ENCODE assay signal across 1 cellular context in the genomic region with DNA sequence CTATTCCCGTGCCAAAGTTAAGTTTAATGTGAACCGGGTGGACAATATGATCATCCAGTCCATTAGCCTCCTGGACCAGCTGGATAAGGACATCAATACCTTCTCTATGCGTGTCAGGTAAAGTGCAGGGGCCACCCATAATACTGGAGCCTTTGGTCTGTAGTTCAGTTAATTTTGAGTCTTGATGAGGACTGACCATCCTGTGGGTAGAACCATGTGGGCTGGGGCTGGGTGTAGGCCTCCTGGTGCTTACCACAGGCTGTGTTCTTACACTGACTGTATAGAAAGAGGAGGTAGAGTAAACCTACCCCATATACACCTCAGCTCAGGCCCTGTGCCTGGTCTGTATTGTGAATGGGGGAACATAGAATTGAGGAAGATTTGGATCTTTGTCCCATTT.
A peak's percentile ranks its signal among the peaks of the same experiment; 100 is the strongest.
TF ChIP-seq lines count a peak whose summit lies in the region.

No MANE protein-coding gene starts in this region.

TF ChIP-seq in HepG2, 621 proteins besides CTCF, POLR2A, EP300 and RAD21 (continued from another document):
- TF ChIP-seq, protein P1, sequence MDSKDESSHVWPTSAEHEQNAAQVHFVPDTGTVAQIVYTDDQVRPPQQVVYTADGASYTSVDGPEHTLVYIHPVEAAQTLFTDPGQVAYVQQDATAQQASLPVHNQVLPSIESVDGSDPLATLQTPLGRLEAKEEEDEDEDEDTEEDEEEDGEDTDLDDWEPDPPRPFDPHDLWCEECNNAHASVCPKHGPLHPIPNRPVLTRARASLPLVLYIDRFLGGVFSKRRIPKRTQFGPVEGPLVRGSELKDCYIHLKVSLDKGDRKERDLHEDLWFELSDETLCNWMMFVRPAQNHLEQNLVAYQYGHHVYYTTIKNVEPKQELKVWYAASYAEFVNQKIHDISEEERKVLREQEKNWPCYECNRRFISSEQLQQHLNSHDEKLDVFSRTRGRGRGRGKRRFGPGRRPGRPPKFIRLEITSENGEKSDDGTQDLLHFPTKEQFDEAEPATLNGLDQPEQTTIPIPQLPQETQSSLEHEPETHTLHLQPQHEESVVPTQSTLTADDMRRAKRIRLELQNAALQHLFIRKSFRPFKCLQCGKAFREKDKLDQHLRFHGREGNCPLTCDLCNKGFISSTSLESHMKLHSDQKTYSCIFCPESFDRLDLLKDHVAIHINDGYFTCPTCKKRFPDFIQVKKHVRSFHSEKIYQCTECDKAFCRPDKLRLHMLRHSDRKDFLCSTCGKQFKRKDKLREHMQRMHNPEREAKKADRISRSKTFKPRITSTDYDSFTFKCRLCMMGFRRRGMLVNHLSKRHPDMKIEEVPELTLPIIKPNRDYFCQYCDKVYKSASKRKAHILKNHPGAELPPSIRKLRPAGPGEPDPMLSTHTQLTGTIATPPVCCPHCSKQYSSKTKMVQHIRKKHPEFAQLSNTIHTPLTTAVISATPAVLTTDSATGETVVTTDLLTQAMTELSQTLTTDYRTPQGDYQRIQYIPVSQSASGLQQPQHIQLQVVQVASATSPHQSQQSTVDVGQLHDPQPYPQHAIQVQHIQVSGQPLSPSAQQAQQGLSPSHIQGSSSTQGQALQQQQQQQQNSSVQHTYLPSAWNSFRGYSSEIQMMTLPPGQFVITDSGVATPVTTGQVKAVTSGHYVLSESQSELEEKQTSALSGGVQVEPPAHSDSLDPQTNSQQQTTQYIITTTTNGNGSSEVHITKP (CRISPR knock-in tag; IDR thresholded peaks at IDR 0.05; ENCODE audit: low read depth) = 0 out of 2 replicates have a peak, but pooled peaks have one; percentile 9
- TF ChIP-seq PAF1 (CRISPR knock-in tag; IDR thresholded peaks at IDR 0.05) (no peak), ZFX (CRISPR knock-in tag; IDR thresholded peaks at IDR 0.05; ENCODE audit: low read depth) (0 out of 2 replicates have a peak, but pooled peaks have one; percentile 16)
TF ChIP-seq in HepG2: peak in this region for 17.
